Comparison of ENCODE assay signal across 10 cellular contexts in the genomic region with DNA sequence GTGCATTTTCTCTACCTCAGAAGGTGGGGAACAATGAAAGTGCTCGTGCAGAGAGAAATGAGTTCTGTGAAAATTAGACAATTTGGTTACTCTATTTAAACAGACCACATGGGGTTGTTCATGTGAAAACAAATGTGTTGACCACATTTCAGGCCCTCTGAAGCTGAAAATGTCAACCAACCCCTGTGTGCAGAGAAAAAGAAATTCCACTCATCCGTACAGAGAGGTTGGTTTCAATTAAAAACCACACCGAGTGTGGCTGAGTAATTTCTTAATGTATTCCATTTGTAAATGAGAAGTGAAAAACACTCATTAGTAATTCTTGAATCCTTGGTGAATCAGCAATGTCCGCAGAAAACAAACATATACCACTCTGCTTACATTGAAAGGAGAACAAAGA. TPM values are rescaled to one million over a fixed set of nuclear protein-coding genes. Genes with fewer than 3 reads are reported as not detected.
DNase-seq lines count a peak whose midpoint lies in the region; ATAC-seq and TF ChIP-seq lines count a peak whose summit lies in the region.
"Had no signal": no experiment of that assay in that cellular context is flagged by ENCODE, and none has a peak within 500 bp of the region (broad histone marks: within the 10 kb centered on the region; RNA-seq: fewer than 3 reads in every experiment).

No MANE protein-coding gene starts in this region.

- H3K4me3 ChIP-seq in GM12865 (ENCODE audit: low read depth, low read length): no peak overlapping the region
- H3K4me3 ChIP-seq in adipocyte (ENCODE audit: low read length): no peak overlapping the region
- no peak overlapping the region for H3K4me3 ChIP-seq in brain microvascular endothelial cell (ENCODE audit: low read depth, low read length)
- H3K4me3 ChIP-seq: testis had no signal

- H3K4me3 Mint-ChIP-seq in type B pancreatic cell: no peak overlapping the region

- in situ Hi-C loops in brain microvascular endothelial cell (cut with HindIII; ENCODE audit: low pct_ligation_motif_present, low sequenced_read_pairs): no loop called here

- no peaks in the 10 kb centered on the region for H3K9me3 Mint-ChIP-seq in type B pancreatic cell

- no peaks in the 10 kb centered on the region for H3K9me3 ChIP-seq in adipocyte (ENCODE audit: control insufficient read depth, low read length)
- H3K9me3 ChIP-seq: testis had no signal

- H3K27ac ChIP-seq in brain microvascular endothelial cell: no peak overlapping the region
- H3K27ac ChIP-seq: testis had no signal

- no peaks in the 10 kb centered on the region for H3K36me3 ChIP-seq in adipocyte (ENCODE audit: control insufficient read depth, insufficient read depth, low read length, severe bottlenecking)
- H3K36me3 ChIP-seq in brain microvascular endothelial cell (replicated peaks): no peaks in the 10 kb centered on the region

- TF ChIP-seq CTCF in GM12865 (IDR thresholded peaks at IDR 0.05; ENCODE audit: insufficient read depth, low read depth, low read length, missing control alignments) (no peak), type B pancreatic cell (conservative IDR thresholded peaks at IDR 0.05) (no peak), brain microvascular endothelial cell (IDR thresholded peaks at IDR 0.05; ENCODE audit: low read depth, low read length, missing control alignments) (no peak)

- H3K36me3 Mint-ChIP-seq in type B pancreatic cell: no peaks in the 10 kb centered on the region

- H3K9ac ChIP-seq in adipocyte (ENCODE audit: low read length): no peak overlapping the region

- ATAC-seq in GM19467 (IDR thresholded peaks at IDR 0.05; ENCODE audit: unreplicated experiment) (peak; percentile 83), HG03139 (IDR thresholded peaks at IDR 0.05; ENCODE audit: unreplicated experiment) (peak; percentile 80)

- DNase-seq in GM12865 (ENCODE audit: low read depth): peak; percentile 94
- peak; percentile 7 for DNase-seq in adipocyte (ENCODE audit: low read depth)
- DNase-seq in type B pancreatic cell (ENCODE audit: extremely low spot score, unreplicated experiment): no peak
- DNase-seq in brain microvascular endothelial cell: no peak
- no peak for DNase-seq in NCI-H510A (lab: John Stamatoyannopoulos, UW)
- no peak for DNase-seq in NCI-H526 (lab: John Stamatoyannopoulos, UW)
- DNase-seq: NCI-H446 treated with DMSO at 0.1 percent for 48 hours, testis had no signal

- H3K27ac Mint-ChIP-seq in type B pancreatic cell: no peak overlapping the region

- H3K27me3 ChIP-seq in adipocyte (replicated peaks; ENCODE audit: control insufficient read depth, insufficient read depth, low read length) (no peaks in the 10 kb centered on the region), brain microvascular endothelial cell (replicated peaks) (no peaks in the 10 kb centered on the region)
- H3K27me3 ChIP-seq: testis had no signal

- peaks cover 32% of the 10 kb centered on the region for H3K4me1 Mint-ChIP-seq in type B pancreatic cell (ENCODE audit: unreplicated experiment)

- H3K27me3 Mint-ChIP-seq in type B pancreatic cell: no peaks in the 10 kb centered on the region

- no peaks in the 10 kb centered on the region for H3K4me1 ChIP-seq in adipocyte (ENCODE audit: control insufficient read depth, insufficient read depth, low read length)
- H3K4me1 ChIP-seq: testis had no signal

RNA-seq across cellular contexts. Expression of a gene that starts 46.9 kb away (rescaled TPM):
- total RNA-seq in type B pancreatic cell (ENCODE audit: low replicate concordance): 3.3 and 13.5 TPM in 2 replicates

Comparison
In these comparisons a context has a peak if more than half of its experiments do, and no peak if none do; other contexts are left out.
1. DNase-seq: peak in GM12865 (single experiment) and adipocyte (single experiment); none in type B pancreatic cell (single experiment), brain microvascular endothelial cell (single experiment), NCI-H510A (single experiment) and NCI-H526 (0 of 2).